ENCODE assay signal across 2 cellular contexts in genomic region chr6:100862063-100862462, GRCh38.
TF ChIP-seq lines count a peak whose summit lies in the region.

No MANE protein-coding gene starts in this region.

TF ChIP-seq in HepG2, 621 proteins besides CTCF, POLR2A, EP300 and RAD21 (continues in another document):
- TF ChIP-seq AGO1 (IDR thresholded peaks at IDR 0.05; ENCODE audit: low read depth, low read length, poor library complexity, severe bottlenecking), result no peak
- no peak for TF ChIP-seq ZBTB43 (CRISPR knock-in tag; conservative IDR thresholded peaks at IDR 0.05)
- TF ChIP-seq BCL6 (CRISPR knock-in tag; IDR thresholded peaks at IDR 0.05), result 0 out of 2 replicates have a peak, but pooled peaks have one; percentile 22
- TF ChIP-seq U2AF2 (IDR thresholded peaks at IDR 0.05; ENCODE audit: low read depth, low read length), result no peak
- peak; percentile 28; the same call in 1 of the 2 replicates for TF ChIP-seq ISL2 (CRISPR knock-in tag; IDR thresholded peaks at IDR 0.05)
- no peak for TF ChIP-seq CENPT (CRISPR knock-in tag; IDR thresholded peaks at IDR 0.05; ENCODE audit: low read depth)
- TF ChIP-seq ZNF383 (CRISPR knock-in tag; IDR thresholded peaks at IDR 0.05; ENCODE audit: borderline replicate concordance), result no peak
- TF ChIP-seq SATB2 (CRISPR knock-in tag; IDR thresholded peaks at IDR 0.05), result no peak
- TF ChIP-seq ZNF546 (CRISPR knock-in tag; conservative IDR thresholded peaks at IDR 0.05), result no peak
- peak; percentile 32 for TF ChIP-seq ASH2L (IDR thresholded peaks at IDR 0.05; ENCODE audit: insufficient read length, low read depth, low read length)
- TF ChIP-seq MEIS1 (CRISPR knock-in tag; IDR thresholded peaks at IDR 0.05; ENCODE audit: borderline replicate concordance), result no peak
- no peak for TF ChIP-seq FOXA1 (IDR thresholded peaks at IDR 0.05)
- peak; percentile 32; the same call in 1 of the 2 replicates for TF ChIP-seq FOXA1 (CRISPR knock-in tag; IDR thresholded peaks at IDR 0.05)
- 0 out of 2 replicates have a peak, but pooled peaks have one; percentile 20 for TF ChIP-seq CREM (IDR thresholded peaks at IDR 0.05)
- no peak for TF ChIP-seq CREM (CRISPR knock-in tag; IDR thresholded peaks at IDR 0.05)
- TF ChIP-seq TCF7 (IDR thresholded peaks at IDR 0.05; ENCODE audit: low read depth), result peak; percentile 52; the same call in 1 of the 2 replicates
- no peak for TF ChIP-seq ZBTB38 (CRISPR knock-in tag; IDR thresholded peaks at IDR 0.05)
- TF ChIP-seq HNRNPL (IDR thresholded peaks at IDR 0.05; ENCODE audit: low read depth, low read length), result no peak
- TF ChIP-seq NR2C2 (CRISPR knock-in tag; IDR thresholded peaks at IDR 0.05; ENCODE audit: borderline replicate concordance), result no peak
- TF ChIP-seq GATAD1 (CRISPR knock-in tag; IDR thresholded peaks at IDR 0.05), result no peak
- TF ChIP-seq PTBP1 (IDR thresholded peaks at IDR 0.05; ENCODE audit: low read depth, low read length, poor library complexity, severe bottlenecking), result no peak
- TF ChIP-seq ARID3A (IDR thresholded peaks at IDR 0.05; ENCODE audit: low read depth, low read length), result peak; percentile 84
- no peak for TF ChIP-seq NFE2 (CRISPR knock-in tag; IDR thresholded peaks at IDR 0.05)
- peak; percentile 51; the same call in 1 of the 2 replicates for TF ChIP-seq NCOR1 (IDR thresholded peaks at IDR 0.05; ENCODE audit: borderline replicate concordance, low read length)
- TF ChIP-seq ZNF34 (CRISPR knock-in tag; IDR thresholded peaks at IDR 0.05; ENCODE audit: borderline replicate concordance), result no peak
- no peak for TF ChIP-seq SOX13 (IDR thresholded peaks at IDR 0.05)
- TF ChIP-seq SOX13 (CRISPR knock-in tag; conservative IDR thresholded peaks at IDR 0.05 in 1 of 2, IDR thresholded peaks at IDR 0.05 in 1 of 2), result peak in 1 of 2 experiments; percentile 63; a peak in 1 of 4 replicates
- TF ChIP-seq NCOA2 (CRISPR knock-in tag; IDR thresholded peaks at IDR 0.05), result peak; percentile 66
- no peak for TF ChIP-seq ZNF550 (CRISPR knock-in tag; IDR thresholded peaks at IDR 0.05; ENCODE audit: borderline replicate concordance)
- no peak for TF ChIP-seq TCF12 (IDR thresholded peaks at IDR 0.05)
- no peak for TF ChIP-seq TCF12 (CRISPR knock-in tag; IDR thresholded peaks at IDR 0.05)
- TF ChIP-seq HCFC1 (IDR thresholded peaks at IDR 0.05; ENCODE audit: low read depth, low read length), result no peak
- TF ChIP-seq BCLAF1 (IDR thresholded peaks at IDR 0.05), result no peak
- peak; percentile 29; the same call in 1 of the 2 replicates for TF ChIP-seq CEBPB (IDR thresholded peaks at IDR 0.05; ENCODE audit: borderline replicate concordance, low read depth, low read length)
- TF ChIP-seq RARG (CRISPR knock-in tag; IDR thresholded peaks at IDR 0.05; ENCODE audit: low read depth), result no peak
- no peak for TF ChIP-seq TOE1 (CRISPR knock-in tag; IDR thresholded peaks at IDR 0.05)
- 0 out of 2 replicates have a peak, but pooled peaks have one; percentile 27 for TF ChIP-seq POGZ (CRISPR knock-in tag; IDR thresholded peaks at IDR 0.05)
- no peak for TF ChIP-seq ADNP (CRISPR knock-in tag; IDR thresholded peaks at IDR 0.05)
- TF ChIP-seq CCDC6 (CRISPR knock-in tag; IDR thresholded peaks at IDR 0.05), result no peak

TF ChIP-seq in H1, 55 proteins besides CTCF, POLR2A, EP300 and RAD21:
- no peak for TF ChIP-seq SUZ12 (IDR thresholded peaks at IDR 0.05; ENCODE audit: low read length)
- TF ChIP-seq ASH2L (IDR thresholded peaks at IDR 0.05; ENCODE audit: low read length), result no peak
- no peak for TF ChIP-seq RNF2 (IDR thresholded peaks at IDR 0.05; ENCODE audit: borderline replicate concordance, low read depth, low read length, missing control alignments, poor library complexity, severe bottlenecking)
- TF ChIP-seq CREB1 (IDR thresholded peaks at IDR 0.05), result no peak
- no peak for TF ChIP-seq KDM4A (IDR thresholded peaks at IDR 0.05; ENCODE audit: low read depth, low read length, severe bottlenecking)
- TF ChIP-seq POU5F1 (IDR thresholded peaks at IDR 0.05; ENCODE audit: low read depth, low read length), result no peak
- TF ChIP-seq TAF7 (optimal IDR thresholded peaks at IDR 0.05; ENCODE audit: borderline replicate concordance, low read depth, low read length), result no peak
